ENCODE assay signal across 11 cellular contexts in genomic region chr1:203200059-203200553, GRCh38. TPM values are rescaled to one million over a fixed set of nuclear protein-coding genes. Genes with fewer than 3 reads are reported as not detected.
A peak's percentile ranks its signal among the peaks of the same experiment; 100 is the strongest.
DNase-seq lines count a peak whose midpoint lies in the region; ATAC-seq and TF ChIP-seq lines count a peak whose summit lies in the region.
"Had no signal": no experiment of that assay in that cellular context is flagged by ENCODE, and none has a peak within 500 bp of the region (broad histone marks: within the 10 kb centered on the region; RNA-seq: fewer than 3 reads in every experiment).

No MANE protein-coding gene starts in this region.

- no peak overlapping the region for H3K4me3 ChIP-seq in Caco-2 (ENCODE audit: low read depth, low read length)
- H3K4me3 ChIP-seq in gastrocnemius medialis, result no peak overlapping the region
- H3K4me3 ChIP-seq in BE2C (ENCODE audit: low read depth, low read length), result no peak overlapping the region

- POLR2A ChIA-PET in Caco-2 (lab: Charles Lee), result interaction anchor here (0.9 kb wide), 1 partner anchor 72 kb away, joined by 4 read pairs; no protein-coding TSS in a partner anchor
- POLR2A ChIA-PET in activated CD4-positive, alpha-beta T cell treated with anti-CD3 and anti-CD28 coated beads, Interleukin-2, amount 10 ng/mL, durations not matched to agents 7 days and 5 days (lab: Charles Lee), result no interaction called here

- H3K4me3 Mint-ChIP-seq in Caco-2 (ENCODE audit: unreplicated experiment), result no peak overlapping the region
- H3K4me3 Mint-ChIP-seq in activated CD4-positive, alpha-beta T cell treated with anti-CD3 and anti-CD28 coated beads, Interleukin-2, amount 10 ng/mL, durations not matched to agents 7 days and 5 days, result no peak overlapping the region
- H3K4me3 Mint-ChIP-seq: naive thymus-derived CD8-positive, alpha-beta T cell had no signal

- H3K9me3 Mint-ChIP-seq in Caco-2 (ENCODE audit: unreplicated experiment), result peaks cover 23% of the 10 kb centered on the region
- no peaks in the 10 kb centered on the region for H3K9me3 Mint-ChIP-seq in activated CD4-positive, alpha-beta T cell treated with anti-CD3 and anti-CD28 coated beads, Interleukin-2, amount 10 ng/mL, durations not matched to agents 7 days and 5 days
- H3K9me3 Mint-ChIP-seq: naive thymus-derived CD8-positive, alpha-beta T cell had no signal

- H3K27ac ChIP-seq in angular gyrus (ENCODE audit: low read depth, low read length) (peak overlapping the region; percentile 75), gastrocnemius medialis (peak overlapping the region; percentile 57 to 85 (median 83))

- DNase-seq in Caco-2, result no peak
- DNase-seq in left cardiac atrium, result peak; percentile 47
- peak in 1 of 2 donors; percentile 62 for DNase-seq in gastrocnemius medialis
- no peak for DNase-seq in BE2C
- no peak for DNase-seq in NCI-H146 (lab: John Stamatoyannopoulos, UW)
- DNase-seq in stimulated activated CD4-positive, alpha-beta T cell treated with anti-CD3 and anti-CD28 coated beads, Interleukin-12 subunit alpha, Interleukin-12 subunit beta, amount 100 ng/mL, for 4 hours, result no peak
- DNase-seq in activated CD4-positive, alpha-beta T cell treated with anti-CD3 and anti-CD28 coated beads, Interleukin-2, amount 10 ng/mL, durations not matched to agents 7 days and 5 days, result no peak
- DNase-seq: effector memory CD4-positive, alpha-beta T cell; naive thymus-derived CD8-positive, alpha-beta T cell had no signal

- CTCF ChIA-PET in Caco-2 (lab: Charles Lee), result interaction anchor here (0.6 to 0.7 kb wide), 2 partner anchors 16 to 72 kb away, joined by 3 read pairs; partner anchors contain the start of gene ADORA1
- CTCF ChIA-PET in activated CD4-positive, alpha-beta T cell treated with anti-CD3 and anti-CD28 coated beads, Interleukin-2, amount 10 ng/mL, durations not matched to agents 7 days and 5 days (lab: Charles Lee), result interaction anchor here (0.8 to 1.3 kb wide), 2 partner anchors 68 to 102 kb away, joined by 3 read pairs; no protein-coding TSS in a partner anchor

- H3K27me3 ChIP-seq in Caco-2 (replicated peaks; ENCODE audit: control insufficient read depth, insufficient read depth, low read length) (no peaks in the 10 kb centered on the region), gastrocnemius medialis (no peaks in the 10 kb centered on the region), BE2C (no peaks in the 10 kb centered on the region)

- H3K36me3 ChIP-seq in Caco-2 (ENCODE audit: control insufficient read depth, insufficient read depth, low read length) (no peaks in the 10 kb centered on the region), gastrocnemius medialis (no peaks in the 10 kb centered on the region), BE2C (no peaks in the 10 kb centered on the region)

- TF ChIP-seq CTCF in Caco-2 (IDR thresholded peaks at IDR 0.05; ENCODE audit: insufficient read depth in 1 of 2, low read depth in 1 of 2, low read length in 1 of 2, severe bottlenecking in 1 of 2, unreplicated experiment in 1 of 2) (no peak), gastrocnemius medialis (IDR thresholded peaks at IDR 0.05 in 4 of 5, conservative IDR thresholded peaks at IDR 0.05 in 1 of 5) (no peak), BE2C (IDR thresholded peaks at IDR 0.05; ENCODE audit: low read depth, low read length) (no peak)

- H3K4me1 ChIP-seq in Caco-2 (peaks cover 50% of the 10 kb centered on the region), gastrocnemius medialis (peaks cover 33 to 48% of the 10 kb centered on the region in 2 donors), BE2C (no peaks in the 10 kb centered on the region)

- peaks cover 63% of the 10 kb centered on the region for H3K4me1 Mint-ChIP-seq in Caco-2 (ENCODE audit: low read depth, unreplicated experiment)
- H3K4me1 Mint-ChIP-seq in activated CD4-positive, alpha-beta T cell treated with anti-CD3 and anti-CD28 coated beads, Interleukin-2, amount 10 ng/mL, durations not matched to agents 7 days and 5 days, result no peaks in the 10 kb centered on the region

- no peaks in the 10 kb centered on the region for H3K27me3 Mint-ChIP-seq in Caco-2 (ENCODE audit: insufficient read depth, unreplicated experiment)
- H3K27me3 Mint-ChIP-seq in activated CD4-positive, alpha-beta T cell treated with anti-CD3 and anti-CD28 coated beads, Interleukin-2, amount 10 ng/mL, durations not matched to agents 7 days and 5 days, result peaks cover 20% of the 10 kb centered on the region

- in situ Hi-C loops in gastrocnemius medialis (cut with MboI; ENCODE audit: low sequenced_read_pairs in 4 of 4), result loop anchor here in 1 of 4 donors (10.0 kb wide), 1 partner anchor 165 kb away; no protein-coding TSS in a partner anchor

- peak in 1 of 2 donors; percentile 26 for TF ChIP-seq POLR2A in gastrocnemius medialis (IDR thresholded peaks at IDR 0.05)

- H3K27ac Mint-ChIP-seq in Caco-2 (ENCODE audit: unreplicated experiment), result peak overlapping the region; percentile 45
- no peak overlapping the region for H3K27ac Mint-ChIP-seq in activated CD4-positive, alpha-beta T cell treated with anti-CD3 and anti-CD28 coated beads, Interleukin-2, amount 10 ng/mL, durations not matched to agents 7 days and 5 days
- H3K27ac Mint-ChIP-seq: naive thymus-derived CD8-positive, alpha-beta T cell had no signal

- intact Hi-C loops in Caco-2 (cut with micrococcal nuclease; ENCODE audit: unreplicated experiment), result no loop called here
- intact Hi-C loops in left cardiac atrium (cut with DNase I), result no loop called here
- intact Hi-C loops in gastrocnemius medialis (cut with DNase I; ENCODE audit: low total_unique reads), result no loop called here

- no TSS peak for BruUV-seq in Caco-2 (replicated peaks; lab: Mats Ljungman, UMichigan)

- H3K9me3 ChIP-seq in Caco-2, result peaks cover 6% of the 10 kb centered on the region; the same call in 1 of the 2 replicates
- no peaks in the 10 kb centered on the region for H3K9me3 ChIP-seq in gastrocnemius medialis
- no peaks in the 10 kb centered on the region for H3K9me3 ChIP-seq in BE2C

- ATAC-seq in left cardiac atrium (peak; percentile 72 to 76), gastrocnemius medialis (peak; percentile 76 to 81)
- ATAC-seq: naive thymus-derived CD8-positive, alpha-beta T cell had no signal

- peaks cover 9% of the 10 kb centered on the region for H3K36me3 Mint-ChIP-seq in Caco-2 (ENCODE audit: insufficient read depth, unreplicated experiment)
- no peaks in the 10 kb centered on the region for H3K36me3 Mint-ChIP-seq in activated CD4-positive, alpha-beta T cell treated with anti-CD3 and anti-CD28 coated beads, Interleukin-2, amount 10 ng/mL, durations not matched to agents 7 days and 5 days (ENCODE audit: low read depth)
- H3K36me3 Mint-ChIP-seq: naive thymus-derived CD8-positive, alpha-beta T cell had no signal

RNA-seq across cellular contexts. Expression of gene CHI3L1, which starts 13.6 kb away (rescaled TPM):
- 199 and 235 TPM in 2 replicates for total RNA-seq in Caco-2 (2022)
- 10 to 100 TPM in 1 of 2 donors, 1 to 10 TPM in 1; 6.1 to 20.4 TPM for total RNA-seq in left cardiac atrium
- 10 to 100 TPM in 2 of 4 donors, 1 to 10 TPM in 2; 4.0 to 19.7 (median 9.9) TPM for total RNA-seq in gastrocnemius medialis
- polyA plus RNA-seq in BE2C (2012; ENCODE audit: insufficient read depth, insufficient read length, low read depth), result not detected
- total RNA-seq in activated CD4-positive, alpha-beta T cell treated with anti-CD3 and anti-CD28 coated beads, Interleukin-2, amount 10 ng/mL, durations not matched to agents 7 days and 5 days, result not detected
- total RNA-seq: activated CD8-positive, alpha-beta memory T cell treated with anti-CD3 and anti-CD28 coated beads for 36 hours; naive thymus-derived CD8-positive, alpha-beta T cell had no signal
- polyA plus RNA-seq: naive thymus-derived CD8-positive, alpha-beta T cell had no signal

RNA-seq across cellular contexts. Expression of gene MYBPH, which starts 24.5 kb away (rescaled TPM):
- total RNA-seq in Caco-2 (2022), result 19.7 and 25.9 TPM in 2 replicates
- total RNA-seq in left cardiac atrium, result not detected
- total RNA-seq in gastrocnemius medialis, result 100 to 1,000 TPM in 1 of 4 donors, 10 to 100 TPM in 2, 1 to 10 TPM in 1; 7.4 to 260 (median 45.5) TPM
- polyA plus RNA-seq in BE2C (2012; ENCODE audit: insufficient read depth, insufficient read length, low read depth), result not detected
- not detected for total RNA-seq in activated CD4-positive, alpha-beta T cell treated with anti-CD3 and anti-CD28 coated beads, Interleukin-2, amount 10 ng/mL, durations not matched to agents 7 days and 5 days
- total RNA-seq: activated CD8-positive, alpha-beta memory T cell treated with anti-CD3 and anti-CD28 coated beads for 36 hours; naive thymus-derived CD8-positive, alpha-beta T cell had no signal
- polyA plus RNA-seq: naive thymus-derived CD8-positive, alpha-beta T cell had no signal

RNA-seq across cellular contexts. Expression of gene CHIT1, which starts 29.4 kb away (rescaled TPM):
- total RNA-seq in Caco-2 (2022), result not detected in 2 replicates
- 1 to 10 TPM in 1 of 2 donors, under 1 TPM in 1; 0.63 to 1.3 TPM for total RNA-seq in left cardiac atrium
- under 1 TPM in 1 of 4 donors, not detected in 3; 0.20 TPM for total RNA-seq in gastrocnemius medialis
- 0.74 TPM for polyA plus RNA-seq in BE2C (2012; ENCODE audit: insufficient read depth, insufficient read length, low read depth)
- under 1 TPM; 0.30 to 0.42 TPM for total RNA-seq in activated CD4-positive, alpha-beta T cell treated with anti-CD3 and anti-CD28 coated beads, Interleukin-2, amount 10 ng/mL, durations not matched to agents 7 days and 5 days

Comparison
In these comparisons a context has a peak if more than half of its experiments do, and no peak if none do; other contexts are left out.
1. RNA of gene MYBPH, which starts 24.5 kb away (total RNA-seq): 7.4 to 260 TPM in gastrocnemius medialis and 19.7 to 25.9 TPM in Caco-2; not detected in left cardiac atrium and not detected in activated CD4-positive, alpha-beta T cell treated with anti-CD3 and anti-CD28 coated beads, Interleukin-2, amount 10 ng/mL, durations not matched to agents 7 days and 5 days; every median in the first group is over 4 times any median in the second.